In the genomic region with DNA sequence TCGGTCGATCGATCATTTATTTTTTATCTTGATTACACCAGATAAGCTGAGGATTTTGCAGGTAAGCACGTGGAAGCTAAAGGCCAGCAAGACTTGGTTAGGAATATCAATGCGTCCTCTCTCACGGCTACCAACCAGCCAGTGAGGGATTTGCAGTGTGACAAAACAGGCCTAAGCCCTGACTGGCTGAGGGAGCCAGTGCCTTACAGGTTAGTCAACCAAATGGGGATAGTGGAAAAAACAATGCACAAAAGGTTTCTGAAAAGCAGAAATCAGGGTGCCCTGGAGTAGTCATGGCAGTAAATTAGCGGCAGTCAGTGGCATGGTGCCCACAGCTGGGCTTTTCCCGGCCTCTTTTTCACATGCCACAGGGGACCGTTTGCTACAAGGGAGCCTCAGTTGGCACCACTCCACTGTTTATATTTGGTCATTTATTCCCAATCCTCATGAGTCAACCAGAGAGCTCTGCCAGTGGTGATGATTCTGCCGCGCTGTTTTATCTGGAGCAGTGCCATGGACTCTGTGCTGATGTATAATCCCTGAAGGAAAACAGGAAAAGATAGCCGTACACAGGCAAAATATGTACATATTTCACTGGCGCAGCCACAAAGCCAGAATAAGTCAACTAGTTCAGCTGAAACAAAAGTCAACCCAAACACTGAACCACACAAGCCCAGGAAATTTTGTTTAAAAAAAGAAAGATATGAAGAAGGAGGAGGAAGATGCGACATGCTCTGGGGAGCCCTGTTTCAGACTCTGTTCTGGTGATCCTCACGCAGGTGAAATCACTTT, we compare ENCODE assay signal across 9 cellular contexts.
DNase-seq lines count a peak whose midpoint lies in the region; ATAC-seq and TF ChIP-seq lines count a peak whose summit lies in the region.
"Had no signal": no experiment of that assay in that cellular context is flagged by ENCODE, and none has a peak within 500 bp of the region (broad histone marks: within the 10 kb centered on the region; RNA-seq: fewer than 3 reads in every experiment).

No MANE protein-coding gene starts in this region.

- H3K27me3 ChIP-seq in liver (ENCODE audit: control insufficient read depth in 4 of 4, insufficient read depth in 4 of 4, low read length in 3 of 4), result no peaks in the 10 kb centered on the region
- H3K27me3 ChIP-seq in tibial nerve, result no peaks in the 10 kb centered on the region

- H3K27me3 Mint-ChIP-seq in stimulated activated memory B cell treated with anti-CD40 and anti-IgM and Interleukin-4, amounts not matched to agents 10 μg/mL and 1 μg/mL and 100 μg/mL, for 72 hours, result peaks cover 14% of the 10 kb centered on the region
- H3K27me3 Mint-ChIP-seq: stimulated activated naive CD8-positive, alpha-beta T cell treated with anti-CD3 and anti-CD28 coated beads, Interleukin-15, Interleukin-2, amounts not matched to agents 100 ng/mL and 50 ng/mL, for 24 hours had no signal

- WGBS in liver, result 52% methylated on average over 15 of the region's 15 CpGs
- 46 to 50% methylated on average over 15 of the region's 15 CpGs for WGBS in tibial nerve, 2 donors

- no peak for ATAC-seq in GM18519 (IDR thresholded peaks at IDR 0.05; ENCODE audit: low FRiP score, unreplicated experiment)
- ATAC-seq in stimulated activated memory B cell treated with anti-CD40 and anti-IgM and Interleukin-4, amounts not matched to agents 10 μg/mL and 1 μg/mL and 100 μg/mL, for 72 hours, result no peak
- ATAC-seq in activated naive CD4-positive, alpha-beta T cell treated with anti-CD3 and anti-CD28 coated beads, Interleukin-2, amount 50 U/mL, for 72 hours, result no peak

- TF ChIP-seq EP300 in tibial nerve (IDR thresholded peaks at IDR 0.05), result peak in 1 of 2 donors; percentile 84

- no peaks in the 10 kb centered on the region for H3K9me3 Mint-ChIP-seq in stimulated activated memory B cell treated with anti-CD40 and anti-IgM and Interleukin-4, amounts not matched to agents 10 μg/mL and 1 μg/mL and 100 μg/mL, for 72 hours
- H3K9me3 Mint-ChIP-seq in activated naive CD4-positive, alpha-beta T cell treated with anti-CD3 and anti-CD28 coated beads, Interleukin-2, amount 50 U/mL, for 72 hours, result no peaks in the 10 kb centered on the region
- H3K9me3 Mint-ChIP-seq: stimulated activated naive CD8-positive, alpha-beta T cell treated with anti-CD3 and anti-CD28 coated beads, Interleukin-15, Interleukin-2, amounts not matched to agents 100 ng/mL and 50 ng/mL, for 24 hours had no signal

- no peak overlapping the region for H3K9ac ChIP-seq in liver (ENCODE audit: low read depth in 1 of 2, low read length in 2 of 2)

- no peak for TF ChIP-seq POLR2A in tibial nerve (IDR thresholded peaks at IDR 0.05)

- peak; percentile 73 to 80 for TF ChIP-seq RAD21 in liver (IDR thresholded peaks at IDR 0.05)

- DNase-seq in AG10803 (ENCODE audit: low read depth) (peak; percentile 95), NCI-H2029 (lab: John Stamatoyannopoulos, UW) (peak; percentile 87), caudate nucleus (lab: John Stamatoyannopoulos, UW) (peak in 50 of 61 donors; percentile 21 to 83 (median 55)), tibial nerve (ENCODE audit: low spot score in 2 of 2) (peak; percentile 82 to 90)
- no peak for DNase-seq in activated naive CD4-positive, alpha-beta T cell treated with anti-CD3 and anti-CD28 coated beads, Interleukin-2, amount 50 U/mL, for 72 hours (ENCODE audit: low spot score in 2 of 2)

- no peaks in the 10 kb centered on the region for H3K36me3 Mint-ChIP-seq in stimulated activated memory B cell treated with anti-CD40 and anti-IgM and Interleukin-4, amounts not matched to agents 10 μg/mL and 1 μg/mL and 100 μg/mL, for 72 hours
- H3K36me3 Mint-ChIP-seq in activated naive CD4-positive, alpha-beta T cell treated with anti-CD3 and anti-CD28 coated beads, Interleukin-2, amount 50 U/mL, for 72 hours, result no peaks in the 10 kb centered on the region

- H3K4me3 ChIP-seq in AG10803 (ENCODE audit: low read length) (no peak overlapping the region), liver (ENCODE audit: low read depth in 1 of 3, low read length in 3 of 3) (no peak overlapping the region), tibial nerve (no peak overlapping the region)

- H3K9me3 ChIP-seq in liver (ENCODE audit: control insufficient read depth in 4 of 4, low read length in 3 of 4) (no peaks in the 10 kb centered on the region), tibial nerve (peaks cover 0 to 3% (median under 1%) of the 10 kb centered on the region in 4 donors)

- H3K27ac Mint-ChIP-seq in stimulated activated memory B cell treated with anti-CD40 and anti-IgM and Interleukin-4, amounts not matched to agents 10 μg/mL and 1 μg/mL and 100 μg/mL, for 72 hours, result no peak overlapping the region
- H3K27ac Mint-ChIP-seq in activated naive CD4-positive, alpha-beta T cell treated with anti-CD3 and anti-CD28 coated beads, Interleukin-2, amount 50 U/mL, for 72 hours, result peak overlapping the region in 1 of 2 donors; percentile 23
- H3K27ac Mint-ChIP-seq: stimulated activated naive CD8-positive, alpha-beta T cell treated with anti-CD3 and anti-CD28 coated beads, Interleukin-15, Interleukin-2, amounts not matched to agents 100 ng/mL and 50 ng/mL, for 24 hours had no signal

- H3K27ac ChIP-seq in caudate nucleus (ENCODE audit: low read depth, low read length), result peak overlapping the region; percentile 68
- H3K27ac ChIP-seq in liver (ENCODE audit: low read depth in 1 of 2, low read length in 2 of 2), result peak overlapping the region; percentile 72 to 74
- peak overlapping the region in 2 of 4 donors; percentile 61 to 63 for H3K27ac ChIP-seq in tibial nerve

- peaks cover 9% of the 10 kb centered on the region for H3K4me1 Mint-ChIP-seq in stimulated activated memory B cell treated with anti-CD40 and anti-IgM and Interleukin-4, amounts not matched to agents 10 μg/mL and 1 μg/mL and 100 μg/mL, for 72 hours

- H3K4me3 Mint-ChIP-seq in stimulated activated memory B cell treated with anti-CD40 and anti-IgM and Interleukin-4, amounts not matched to agents 10 μg/mL and 1 μg/mL and 100 μg/mL, for 72 hours, result no peak overlapping the region
- H3K4me3 Mint-ChIP-seq: stimulated activated naive CD8-positive, alpha-beta T cell treated with anti-CD3 and anti-CD28 coated beads, Interleukin-15, Interleukin-2, amounts not matched to agents 100 ng/mL and 50 ng/mL, for 24 hours had no signal

- TF ChIP-seq CTCF in AG10803 (conservative IDR thresholded peaks at IDR 0.05; ENCODE audit: low read length) (no peak), liver (IDR thresholded peaks at IDR 0.05; ENCODE audit: low read depth, low read length, missing input control) (no peak), tibial nerve (IDR thresholded peaks at IDR 0.05) (no peak)

- H3K36me3 ChIP-seq in liver (ENCODE audit: control insufficient read depth in 4 of 4, insufficient read depth in 3 of 4, low read depth in 1 of 4, low read length in 3 of 4), result no peaks in the 10 kb centered on the region
- no peaks in the 10 kb centered on the region for H3K36me3 ChIP-seq in tibial nerve

- H3K4me1 ChIP-seq in liver (ENCODE audit: control insufficient read depth in 4 of 4, insufficient read depth in 4 of 4, low read length in 3 of 4) (peaks cover 2 to 11% (median 7%) of the 10 kb centered on the region in 4 donors), tibial nerve (peaks cover 0 to 46% (median 2%) of the 10 kb centered on the region in 4 donors)

TF ChIP-seq in liver, 16 proteins besides CTCF, POLR2A, EP300 and RAD21 (continues in another document):
- TF ChIP-seq HNF4G (IDR thresholded peaks at IDR 0.05) (peak; percentile 39), MAX (IDR thresholded peaks at IDR 0.05) (peak; percentile 88), GABPA (IDR thresholded peaks at IDR 0.05 in 1 of 2, conservative IDR thresholded peaks at IDR 0.05 in 1 of 2) (peak in 1 of 2 donors; percentile 10), YY1 (IDR thresholded peaks at IDR 0.05) (peak; percentile 72), SP1 (IDR thresholded peaks at IDR 0.05) (peak; percentile 77), NR2F2 (IDR thresholded peaks at IDR 0.05) (peak; percentile 77)
- TF ChIP-seq, protein P1, sequence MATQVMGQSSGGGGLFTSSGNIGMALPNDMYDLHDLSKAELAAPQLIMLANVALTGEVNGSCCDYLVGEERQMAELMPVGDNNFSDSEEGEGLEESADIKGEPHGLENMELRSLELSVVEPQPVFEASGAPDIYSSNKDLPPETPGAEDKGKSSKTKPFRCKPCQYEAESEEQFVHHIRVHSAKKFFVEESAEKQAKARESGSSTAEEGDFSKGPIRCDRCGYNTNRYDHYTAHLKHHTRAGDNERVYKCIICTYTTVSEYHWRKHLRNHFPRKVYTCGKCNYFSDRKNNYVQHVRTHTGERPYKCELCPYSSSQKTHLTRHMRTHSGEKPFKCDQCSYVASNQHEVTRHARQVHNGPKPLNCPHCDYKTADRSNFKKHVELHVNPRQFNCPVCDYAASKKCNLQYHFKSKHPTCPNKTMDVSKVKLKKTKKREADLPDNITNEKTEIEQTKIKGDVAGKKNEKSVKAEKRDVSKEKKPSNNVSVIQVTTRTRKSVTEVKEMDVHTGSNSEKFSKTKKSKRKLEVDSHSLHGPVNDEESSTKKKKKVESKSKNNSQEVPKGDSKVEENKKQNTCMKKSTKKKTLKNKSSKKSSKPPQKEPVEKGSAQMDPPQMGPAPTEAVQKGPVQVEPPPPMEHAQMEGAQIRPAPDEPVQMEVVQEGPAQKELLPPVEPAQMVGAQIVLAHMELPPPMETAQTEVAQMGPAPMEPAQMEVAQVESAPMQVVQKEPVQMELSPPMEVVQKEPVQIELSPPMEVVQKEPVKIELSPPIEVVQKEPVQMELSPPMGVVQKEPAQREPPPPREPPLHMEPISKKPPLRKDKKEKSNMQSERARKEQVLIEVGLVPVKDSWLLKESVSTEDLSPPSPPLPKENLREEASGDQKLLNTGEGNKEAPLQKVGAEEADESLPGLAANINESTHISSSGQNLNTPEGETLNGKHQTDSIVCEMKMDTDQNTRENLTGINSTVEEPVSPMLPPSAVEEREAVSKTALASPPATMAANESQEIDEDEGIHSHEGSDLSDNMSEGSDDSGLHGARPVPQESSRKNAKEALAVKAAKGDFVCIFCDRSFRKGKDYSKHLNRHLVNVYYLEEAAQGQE (IDR thresholded peaks at IDR 0.05), result peak; percentile 68

Comparison
In these comparisons a context has a peak if more than half of its experiments do, and no peak if none do; other contexts are left out.
1. DNase-seq: peak in AG10803 (single experiment), NCI-H2029 (single experiment), caudate nucleus (50 of 61) and tibial nerve (2 of 2); none in activated naive CD4-positive, alpha-beta T cell treated with anti-CD3 and anti-CD28 coated beads, Interleukin-2, amount 50 U/mL, for 72 hours (0 of 2).